Comparison of ENCODE assay signal across 13 cellular contexts in the genomic region with DNA sequence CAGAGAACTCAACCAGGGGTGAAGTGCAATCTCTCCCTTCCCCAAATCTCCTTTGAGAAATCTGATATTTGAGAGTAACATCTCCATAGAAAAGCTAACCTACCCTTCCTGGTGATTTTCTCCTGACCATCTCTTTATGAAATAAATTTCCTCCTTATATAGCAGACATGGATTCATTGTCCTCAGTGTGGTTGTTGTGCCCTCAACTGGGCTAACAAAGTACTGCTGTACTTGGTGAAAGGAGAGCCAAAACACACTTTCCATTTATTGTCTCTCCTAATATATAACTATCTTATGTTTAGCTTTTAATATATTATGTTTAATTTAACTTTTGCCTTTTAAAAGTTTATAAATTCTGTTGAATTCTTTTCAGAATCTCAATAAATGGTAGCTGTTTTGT.
DNase-seq lines count a peak whose midpoint lies in the region; ATAC-seq and TF ChIP-seq lines count a peak whose summit lies in the region.
"Had no signal": no experiment of that assay in that cellular context is flagged by ENCODE, and none has a peak within 500 bp of the region (broad histone marks: within the 10 kb centered on the region; RNA-seq: fewer than 3 reads in every experiment).

No MANE protein-coding gene starts in this region.

- peak; percentile 7 for DNase-seq in NCI-H510A treated with DMSO at 0.1 percent for 48 hours (lab: John Stamatoyannopoulos, UW)
- no peak for DNase-seq in NCI-H510A (lab: John Stamatoyannopoulos, UW)
- peak; percentile 35 for DNase-seq in NB4 (ENCODE audit: low read depth)
- no peak for DNase-seq in coronary artery (ENCODE audit: low spot score)
- no peak for DNase-seq in retinal pigment epithelial cell (ENCODE audit: low read depth)
- no peak for DNase-seq in posterior vena cava (ENCODE audit: low spot score)
- no peak for DNase-seq in DMS79 (lab: John Stamatoyannopoulos, UW)
- DNase-seq: activated CD4-positive, alpha-beta T cell treated with anti-CD3 and anti-CD28 coated beads for 48 hours; AML-193; amygdala; gastrocnemius medialis; stimulated activated CD4-positive, alpha-beta T cell treated with anti-CD3 and anti-CD28 coated beads, Interleukin-4, amount 100 ng/mL, for 24 hours had no signal

- no peak overlapping the region for H3K4me3 ChIP-seq in NB4 (ENCODE audit: low read depth, low read length)
- H3K4me3 ChIP-seq in coronary artery: no peak overlapping the region
- no peak overlapping the region for H3K4me3 ChIP-seq in retinal pigment epithelial cell (ENCODE audit: low read length)
- H3K4me3 ChIP-seq: gastrocnemius medialis had no signal

- no peak for TF ChIP-seq POLR2A in NB4 (IDR thresholded peaks at IDR 0.05; ENCODE audit: extremely low read depth, insufficient read length)

- intact Hi-C loops in posterior vena cava (cut with DNase I): no loop called here

- H3K27ac ChIP-seq in coronary artery: no peak overlapping the region
- H3K27ac ChIP-seq: gastrocnemius medialis had no signal

- no peak for ATAC-seq in GM21825 (IDR thresholded peaks at IDR 0.05; ENCODE audit: unreplicated experiment)
- ATAC-seq: gastrocnemius medialis had no signal

- TF ChIP-seq CTCF in NB4 (IDR thresholded peaks at IDR 0.05; ENCODE audit: low read depth, low read length) (peak; percentile 35), coronary artery (IDR thresholded peaks at IDR 0.05) (peak; percentile 36), retinal pigment epithelial cell (conservative IDR thresholded peaks at IDR 0.05; ENCODE audit: low read depth, low read length) (peak; percentile 14)

Comparison
In these comparisons a context has a peak if more than half of its experiments do, and no peak if none do; other contexts are left out.
1. DNase-seq: peak in NCI-H510A treated with DMSO at 0.1 percent for 48 hours (single experiment) and NB4 (single experiment); none in NCI-H510A (single experiment), coronary artery (single experiment), retinal pigment epithelial cell (single experiment), posterior vena cava (single experiment) and DMS79 (single experiment).
2. Peak in every context shown above with its lines, with median percentiles within 50 percentile points of each other: CTCF ChIP-seq.